In genomic region chr20:44615169-44615791, GRCh38 we compare ENCODE assay signal across 9 cellular contexts. TPM values are rescaled to one million over a fixed set of nuclear protein-coding genes. Genes with fewer than 3 reads are reported as not detected.
DNase-seq lines count a peak whose midpoint lies in the region; ATAC-seq and TF ChIP-seq lines count a peak whose summit lies in the region.
"Had no signal": no experiment of that assay in that cellular context is flagged by ENCODE, and none has a peak within 500 bp of the region (broad histone marks: within the 10 kb centered on the region; RNA-seq: fewer than 3 reads in every experiment).

No MANE protein-coding gene starts in this region.

- no peak for ATAC-seq in CD8-positive, alpha-beta T cell
- ATAC-seq in activated B cell treated with CpG ODN at 0.5 μM for 24 hours (ENCODE audit: low read depth) = peak; percentile 41
- ATAC-seq in psoas muscle = no peak

- no peak for TF ChIP-seq CTCF in CD8-positive, alpha-beta T cell (IDR thresholded peaks at IDR 0.05)
- TF ChIP-seq CTCF in activated B cell treated with CpG ODN at 0.5 μM for 24 hours (IDR thresholded peaks at IDR 0.05) = no peak
- no peak for TF ChIP-seq CTCF in glutamatergic neuron (IDR thresholded peaks at IDR 0.05; ENCODE audit: partially characterized antibody, unreplicated experiment)
- no peak for TF ChIP-seq CTCF in psoas muscle (IDR thresholded peaks at IDR 0.05)
- no peak for TF ChIP-seq CTCF in SK-N-SH (IDR thresholded peaks at IDR 0.05)

- H2AFZ ChIP-seq in SK-N-SH (ENCODE audit: low read depth) = no peak overlapping the region

- peak overlapping the region; percentile 61 for H3K4me3 Mint-ChIP-seq in CD8-positive, alpha-beta T cell
- H3K4me3 Mint-ChIP-seq in activated B cell treated with CpG ODN at 0.5 μM for 24 hours (no peak overlapping the region), glutamatergic neuron (ENCODE audit: unreplicated experiment) (no peak overlapping the region)
- H3K4me3 Mint-ChIP-seq: activated T-cell treated with anti-CD3 and anti-CD28 coated beads, Interleukin-2, amount 50 U/mL, for 4 hours had no signal

- CTCF ChIA-PET in CD8-positive, alpha-beta T cell (lab: Charles Lee) = interaction anchor here (0.8 to 6.0 kb wide), 6 partner anchors 28 to 403 kb away, joined by 3 to 42 read pairs (median 4); no protein-coding TSS in a partner anchor
- CTCF ChIA-PET in activated B cell treated with CpG ODN at 0.5 μM for 24 hours (lab: Charles Lee) = interaction anchor here (3.1 kb wide), 1 partner anchor 39 kb away, joined by 12 read pairs; no protein-coding TSS in a partner anchor
- CTCF ChIA-PET in SK-N-SH (lab: Yijun Ruan, JAX) = interaction anchor here (0.6 kb wide), 1 partner anchor 10 kb away, joined by 3 read pairs; no protein-coding TSS in a partner anchor

- no peaks in the 10 kb centered on the region for H3K9me3 ChIP-seq in CD8-positive, alpha-beta T cell (ENCODE audit: low read length)
- H3K9me3 ChIP-seq in psoas muscle (no peaks in the 10 kb centered on the region), SK-N-SH (no peaks in the 10 kb centered on the region)

- H3K36me3 ChIP-seq in CD8-positive, alpha-beta T cell (ENCODE audit: insufficient read depth, low read length) = peaks cover 3% of the 10 kb centered on the region
- H3K36me3 ChIP-seq in psoas muscle (ENCODE audit: insufficient read depth in 1 of 2, low read depth in 1 of 2) = peaks cover 0 to 77% of the 10 kb centered on the region in 2 donors
- peaks cover 4 to 35% of the 10 kb centered on the region in 2 experiments for H3K36me3 ChIP-seq in SK-N-SH (replicated peaks in 1 of 2; ENCODE audit: control insufficient read depth in 1 of 2, insufficient read depth in 2 of 2, low read length in 1 of 2)

- POLR2A ChIA-PET in CD8-positive, alpha-beta T cell (lab: Charles Lee) = no interaction called here
- POLR2A ChIA-PET in activated B cell treated with CpG ODN at 0.5 μM for 24 hours (lab: Charles Lee) (no interaction called here), SK-N-SH (lab: Yijun Ruan, JAX) (no interaction called here)

- H3K9ac ChIP-seq in SK-N-SH = no peak overlapping the region

- no peak for TF ChIP-seq RAD21 in SK-N-SH (IDR thresholded peaks at IDR 0.05; ENCODE audit: low read length)

- H3F3A ChIP-seq in SK-N-SH (replicated peaks; ENCODE audit: insufficient read depth) = no peaks in the 10 kb centered on the region

- DNase-seq in CD8-positive, alpha-beta T cell = peak in 3 of 7 experiments; percentile 22 to 61 (median 23)
- DNase-seq in activated B cell treated with CpG ODN at 0.5 μM for 24 hours (no peak), glutamatergic neuron (no peak), psoas muscle (peak in 1 of 2 donors; percentile 34), AML-193 (lab: John Stamatoyannopoulos, UW) (no peak), glomerular visceral epithelial cell (ENCODE audit: extremely low spot score) (no peak), SK-N-SH (no peak), NCI-H146 (lab: John Stamatoyannopoulos, UW) (no peak)
- DNase-seq: activated T-cell treated with anti-CD3 and anti-CD28 coated beads, Interleukin-2, amount 50 U/mL, for 4 hours had no signal

- H3K9me2 ChIP-seq in SK-N-SH = no peaks in the 10 kb centered on the region

- H3K9me3 Mint-ChIP-seq in CD8-positive, alpha-beta T cell = no peaks in the 10 kb centered on the region
- H3K9me3 Mint-ChIP-seq in activated B cell treated with CpG ODN at 0.5 μM for 24 hours (no peaks in the 10 kb centered on the region), glutamatergic neuron (ENCODE audit: unreplicated experiment) (peaks cover 3% of the 10 kb centered on the region)
- H3K9me3 Mint-ChIP-seq: activated T-cell treated with anti-CD3 and anti-CD28 coated beads, Interleukin-2, amount 50 U/mL, for 4 hours had no signal

- peak overlapping the region; percentile 2 for H3K4me3 ChIP-seq in CD8-positive, alpha-beta T cell (ENCODE audit: low read depth, low read length)
- no peak overlapping the region for H3K4me3 ChIP-seq in psoas muscle
- no peak overlapping the region for H3K4me3 ChIP-seq in SK-N-SH (ENCODE audit: low read depth in 2 of 2, low read length in 1 of 2)

- peak overlapping the region; percentile 53 for H3K27ac ChIP-seq in CD8-positive, alpha-beta T cell (ENCODE audit: low read depth, low read length)
- H3K27ac ChIP-seq in psoas muscle (peak overlapping the region; percentile 73), SK-N-SH (ENCODE audit: low read depth in 2 of 2, low read length in 1 of 2) (no peak overlapping the region)

- 32 to 45% (median 36%) methylated on average over 10 of the region's 10 CpGs for WGBS in psoas muscle, 3 donors
- 91% methylated on average over 8 of the region's 10 CpGs for WGBS in SK-N-SH (ENCODE audit: low lambda C conversion rate)

- H4K20me1 ChIP-seq in SK-N-SH (ENCODE audit: insufficient read depth) = no peaks in the 10 kb centered on the region

- no peaks in the 10 kb centered on the region for H3K27me3 Mint-ChIP-seq in CD8-positive, alpha-beta T cell (ENCODE audit: low read depth)
- H3K27me3 Mint-ChIP-seq in activated B cell treated with CpG ODN at 0.5 μM for 24 hours = no peaks in the 10 kb centered on the region
- peaks cover 3% of the 10 kb centered on the region for H3K27me3 Mint-ChIP-seq in glutamatergic neuron (ENCODE audit: unreplicated experiment)

- TF ChIP-seq EP300 in SK-N-SH (IDR thresholded peaks at IDR 0.05; ENCODE audit: borderline replicate concordance in 1 of 2, low read depth in 1 of 2, low read length in 1 of 2) = no peak

- H3K4me1 ChIP-seq in CD8-positive, alpha-beta T cell (ENCODE audit: insufficient read depth, low read length) = peaks cover 82% of the 10 kb centered on the region
- H3K4me1 ChIP-seq in psoas muscle = peaks cover 43% of the 10 kb centered on the region
- no peaks in the 10 kb centered on the region for H3K4me1 ChIP-seq in SK-N-SH (ENCODE audit: control insufficient read depth in 1 of 2, insufficient read depth in 2 of 2, low read depth in 1 of 2, low read length in 1 of 2)

- intact Hi-C loops in CD8-positive, alpha-beta T cell (cut with DNase I, micrococcal nuclease) = no loop called here
- intact Hi-C loops in activated B cell treated with CpG ODN at 0.5 μM for 24 hours (cut with micrococcal nuclease) = loop anchor here (5.0 kb wide), 1 partner anchor 117 kb away; no protein-coding TSS in a partner anchor
- intact Hi-C loops in psoas muscle (cut with DNase I) = loop anchor here in 1 of 2 donors (5.0 kb wide), 1 partner anchor 233 kb away; no protein-coding TSS in a partner anchor

- peak overlapping the region; percentile 98 for H3K27ac Mint-ChIP-seq in CD8-positive, alpha-beta T cell
- H3K27ac Mint-ChIP-seq in activated B cell treated with CpG ODN at 0.5 μM for 24 hours (peak overlapping the region; percentile 80), glutamatergic neuron (ENCODE audit: unreplicated experiment) (peak overlapping the region; percentile 57)

- peaks cover 17% of the 10 kb centered on the region; the same call in 1 of the 2 replicates for H3K79me2 ChIP-seq in SK-N-SH (ENCODE audit: insufficient read depth)

- no peak overlapping the region for H3K4me2 ChIP-seq in SK-N-SH

- peaks cover 30% of the 10 kb centered on the region for H3K36me3 Mint-ChIP-seq in CD8-positive, alpha-beta T cell
- H3K36me3 Mint-ChIP-seq in activated B cell treated with CpG ODN at 0.5 μM for 24 hours (ENCODE audit: low read depth) (peaks cover 85% of the 10 kb centered on the region), glutamatergic neuron (ENCODE audit: unreplicated experiment) (peaks cover 13% of the 10 kb centered on the region)

- H3K4me1 Mint-ChIP-seq in CD8-positive, alpha-beta T cell (ENCODE audit: low read depth) = peaks cover 76% of the 10 kb centered on the region
- H3K4me1 Mint-ChIP-seq in activated B cell treated with CpG ODN at 0.5 μM for 24 hours (peaks cover 69% of the 10 kb centered on the region), glutamatergic neuron (ENCODE audit: low read depth, unreplicated experiment) (peaks cover 16% of the 10 kb centered on the region)

- H3K27me3 ChIP-seq in CD8-positive, alpha-beta T cell (ENCODE audit: insufficient read depth, low read length) = no peaks in the 10 kb centered on the region
- H3K27me3 ChIP-seq in psoas muscle (ENCODE audit: insufficient read depth in 3 of 3, low read length in 2 of 3) (no peaks in the 10 kb centered on the region), SK-N-SH (ENCODE audit: insufficient read depth) (no peaks in the 10 kb centered on the region)

TF ChIP-seq in SK-N-SH, 30 proteins besides CTCF, POLR2A, EP300 and RAD21 (continues in another document):
- TF ChIP-seq, protein P1, sequence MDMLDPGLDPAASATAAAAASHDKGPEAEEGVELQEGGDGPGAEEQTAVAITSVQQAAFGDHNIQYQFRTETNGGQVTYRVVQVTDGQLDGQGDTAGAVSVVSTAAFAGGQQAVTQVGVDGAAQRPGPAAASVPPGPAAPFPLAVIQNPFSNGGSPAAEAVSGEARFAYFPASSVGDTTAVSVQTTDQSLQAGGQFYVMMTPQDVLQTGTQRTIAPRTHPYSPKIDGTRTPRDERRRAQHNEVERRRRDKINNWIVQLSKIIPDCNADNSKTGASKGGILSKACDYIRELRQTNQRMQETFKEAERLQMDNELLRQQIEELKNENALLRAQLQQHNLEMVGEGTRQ (IDR thresholded peaks at IDR 0.05; ENCODE audit: borderline replicate concordance, low read depth, low read length) = no peak

RNA-seq across cellular contexts. Expression of gene PKIG, which starts 32.9 kb away (rescaled TPM):
- total RNA-seq in CD8-positive, alpha-beta T cell = 1 to 10 TPM; 4.7 to 5.8 TPM
- total RNA-seq in activated B cell treated with CpG ODN at 0.5 μM for 24 hours (181 and 191 TPM in 2 replicates), glutamatergic neuron (ENCODE audit: unreplicated experiment) (42.0 TPM), psoas muscle (100 to 1,000 TPM in 2 of 4 donors, 10 to 100 TPM in 2; 35.2 to 110 (median 88.3) TPM)
- polyA plus RNA-seq in psoas muscle (100 to 1,000 TPM in 2 of 3 donors, 10 to 100 TPM in 1; 33.5 to 134 (median 108) TPM), SK-N-SH (2012; rRNA removed) (63.9 and 92.9 TPM in 2 replicates)
- 67.5 and 78.6 TPM in 2 replicates for polyA plus RNA-seq in SK-N-SH (2012; cell fraction: cytosol; rRNA removed)
- 29.9 and 37.7 TPM in 2 replicates for polyA plus RNA-seq in SK-N-SH (2012; cell fraction: nucleus; rRNA removed)

RNA-seq across cellular contexts. Expression of gene ADA, which starts 36.2 kb away (rescaled TPM):
- total RNA-seq in CD8-positive, alpha-beta T cell = 10 to 100 TPM; 27.9 to 30.2 TPM
- 68.9 and 72.3 TPM in 2 replicates for total RNA-seq in activated B cell treated with CpG ODN at 0.5 μM for 24 hours
- total RNA-seq in glutamatergic neuron (ENCODE audit: unreplicated experiment) = 3.1 TPM
- total RNA-seq in psoas muscle = 1 to 10 TPM; 3.3 to 4.9 (median 4.0) TPM
- polyA plus RNA-seq in psoas muscle = 1 to 10 TPM; 3.5 to 5.8 (median 4.2) TPM
- 25.7 and 28.3 TPM in 2 replicates for polyA plus RNA-seq in SK-N-SH (2012; rRNA removed)
- 14.9 and 20.7 TPM in 2 replicates for polyA plus RNA-seq in SK-N-SH (2012; cell fraction: cytosol; rRNA removed)
- polyA plus RNA-seq in SK-N-SH (2012; cell fraction: nucleus; rRNA removed) = 50.4 and 63.8 TPM in 2 replicates

Comparison
In these comparisons a context has a peak if more than half of its experiments do, and no peak if none do; other contexts are left out.
1. H3K27ac ChIP-seq: peak in CD8-positive, alpha-beta T cell (single experiment) and psoas muscle (single experiment); none in SK-N-SH (0 of 2).
2. Peak in every context shown above with its lines, with median percentiles within 50 percentile points of each other: H3K27ac Mint-ChIP-seq.